Comparison of ENCODE assay signal across 8 cellular contexts in the genomic region with DNA sequence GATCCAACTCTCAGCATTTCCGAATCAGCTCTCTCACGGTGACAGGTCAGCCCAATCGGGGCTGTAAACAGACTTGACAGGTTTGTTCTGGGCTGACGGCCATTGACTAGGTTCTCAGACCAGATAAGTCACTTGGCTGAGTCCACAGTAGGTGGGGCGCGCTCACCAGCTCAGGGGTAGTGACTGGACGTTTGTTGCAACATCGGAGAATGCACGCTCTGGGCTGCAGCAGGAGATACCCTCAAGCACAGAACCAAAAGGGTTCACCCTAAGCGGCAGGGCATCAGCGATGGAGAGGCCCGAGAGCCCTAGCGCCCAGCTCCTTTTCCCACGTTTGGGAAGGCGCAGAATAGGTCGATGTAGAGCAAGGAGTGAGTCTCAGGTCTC. TPM values are rescaled to one million over a fixed set of nuclear protein-coding genes. Genes with fewer than 3 reads are reported as not detected.
DNase-seq lines count a peak whose midpoint lies in the region; ATAC-seq and TF ChIP-seq lines count a peak whose summit lies in the region.

No MANE protein-coding gene starts in this region.

- no peaks in the 10 kb centered on the region for H3K36me3 ChIP-seq in CD8-positive, alpha-beta memory T cell (ENCODE audit: insufficient read depth, low read length)
- no peaks in the 10 kb centered on the region for H3K36me3 ChIP-seq in HUES64 (ENCODE audit: insufficient read depth, low read length)
- no peaks in the 10 kb centered on the region for H3K36me3 ChIP-seq in osteoblast (ENCODE audit: insufficient read depth, low read length)

- CTCF ChIA-PET in CD8-positive, alpha-beta memory T cell (lab: Charles Lee) = interaction anchor here (1.1 to 10.7 kb wide), 12 partner anchors 11 to 526 kb away, joined by 3 to 106 read pairs (median 6); a partner anchor contains a TSS

- H3K4me3 ChIP-seq in CD8-positive, alpha-beta memory T cell (ENCODE audit: low read length) = peak overlapping the region; percentile 91
- H3K4me3 ChIP-seq in HUES64 (ENCODE audit: low read length) (peak overlapping the region; percentile 96), osteoblast (ENCODE audit: insufficient read depth, low read length) (peak overlapping the region; percentile 96)

- no peaks in the 10 kb centered on the region for H3K27me3 ChIP-seq in CD8-positive, alpha-beta memory T cell (ENCODE audit: insufficient read depth, low read length, poor library complexity, severe bottlenecking)
- H3K27me3 ChIP-seq in HUES64 (ENCODE audit: insufficient read depth, low read length) (no peaks in the 10 kb centered on the region), osteoblast (ENCODE audit: insufficient read depth, low read length) (no peaks in the 10 kb centered on the region)

- H3K4me2 ChIP-seq in osteoblast (ENCODE audit: insufficient read depth, low read length) = peak overlapping the region; percentile 92

- H3K4me3 Mint-ChIP-seq in CD8-positive, alpha-beta memory T cell = peak overlapping the region; percentile 94 to 100 (median 97)

- H3K36me3 Mint-ChIP-seq in CD8-positive, alpha-beta memory T cell = peaks cover 0 to 31% (median 5%) of the 10 kb centered on the region in 3 donors

- H3K27me3 Mint-ChIP-seq in CD8-positive, alpha-beta memory T cell = peaks cover 0 to 4% of the 10 kb centered on the region in 2 donors

- H3K9ac ChIP-seq in HUES64 (ENCODE audit: low read depth, low read length) = peak overlapping the region; percentile 78

- DNase-seq in CD8-positive, alpha-beta memory T cell = no peak
- DNase-seq in GM20000 (ENCODE audit: low spot score) (peak; percentile 71), Right ventricle myocardium superior (peak; percentile 89), osteoblast (ENCODE audit: insufficient read length, low spot score, missing footprints) (peak; percentile 87), NCI-H1105 (lab: John Stamatoyannopoulos, UW) (no peak)
- peak; percentile 5 for DNase-seq in activated T-helper 9 cell treated with anti-CD3 and anti-CD28 coated beads, Interleukin-2, amount 50 U/mL, for 16 hours (ENCODE audit: low read depth)

- H3K4me1 ChIP-seq in CD8-positive, alpha-beta memory T cell (ENCODE audit: insufficient read depth, low read length) = peaks cover 13% of the 10 kb centered on the region
- peaks cover 3% of the 10 kb centered on the region; the same call in 1 of the 2 replicates for H3K4me1 ChIP-seq in HUES64 (ENCODE audit: insufficient read depth, low read length)
- H3K4me1 ChIP-seq in osteoblast (ENCODE audit: insufficient read depth, low read length) = peaks cover 9% of the 10 kb centered on the region

- POLR2A ChIA-PET in CD8-positive, alpha-beta memory T cell (lab: Charles Lee) = interaction anchor here (0.6 to 2.6 kb wide), 11 partner anchors 13 to 1471 kb away, joined by 3 to 35 read pairs (median 6); a partner anchor contains a TSS

- TF ChIP-seq CTCF in GM20000 (IDR thresholded peaks at IDR 0.05; ENCODE audit: extremely low read depth, missing control alignments) (peak; percentile 9), osteoblast (IDR thresholded peaks at IDR 0.05; ENCODE audit: extremely low read depth, low read depth, low read length) (peak; percentile 23)

- 12% methylated on average over 16 of the region's 16 CpGs for WGBS in HUES64

- intact Hi-C loops in Right ventricle myocardium superior (cut with DNase I) = loop anchor here (5.0 to 10.0 kb wide), 5 partner anchors 53 to 691 kb away; no protein-coding TSS in a partner anchor

- H4K20me1 ChIP-seq in osteoblast (ENCODE audit: insufficient read depth, low read length) = peaks cover 23% of the 10 kb centered on the region

- ATAC-seq in Right ventricle myocardium superior (ENCODE audit: poor library complexity) = peak; percentile 67
- ATAC-seq in HG03469 (IDR thresholded peaks at IDR 0.05; ENCODE audit: unreplicated experiment) = no peak

- H3K4me1 Mint-ChIP-seq in CD8-positive, alpha-beta memory T cell = peaks cover 27 to 43% (median 39%) of the 10 kb centered on the region in 3 donors

- no peaks in the 10 kb centered on the region for H3K9me3 ChIP-seq in CD8-positive, alpha-beta memory T cell (ENCODE audit: low read length)
- H3K9me3 ChIP-seq in HUES64 (ENCODE audit: insufficient read depth, low read depth, low read length) (no peaks in the 10 kb centered on the region), osteoblast (ENCODE audit: low read depth, low read length) (no peaks in the 10 kb centered on the region)

- peak overlapping the region; percentile 74 for H3K27ac ChIP-seq in CD8-positive, alpha-beta memory T cell (ENCODE audit: low read depth, low read length)
- peak overlapping the region; percentile 81; the same call in 1 of the 2 replicates for H3K27ac ChIP-seq in HUES64 (ENCODE audit: low read depth, low read length)
- H3K27ac ChIP-seq in osteoblast (ENCODE audit: low read depth, low read length) = peak overlapping the region; percentile 87

- H2AFZ ChIP-seq in osteoblast (ENCODE audit: low read length) = peak overlapping the region; percentile 85

- peak overlapping the region; percentile 87 to 96 (median 95) for H3K27ac Mint-ChIP-seq in CD8-positive, alpha-beta memory T cell

- no peaks in the 10 kb centered on the region for H3K9me3 Mint-ChIP-seq in CD8-positive, alpha-beta memory T cell

- peaks cover 26% of the 10 kb centered on the region for H3K79me2 ChIP-seq in osteoblast (ENCODE audit: insufficient read depth, low read length)

RNA-seq across cellular contexts. Expression of a gene that starts 1.8 kb away (rescaled TPM):
- 1 to 10 TPM in 1 of 2 experiments, under 1 TPM in 1; 0.80 to 1.1 TPM for total RNA-seq in CD8-positive, alpha-beta memory T cell
- 0.39 TPM for polyA plus RNA-seq in CD8-positive, alpha-beta memory T cell
- 0.35 TPM for polyA plus RNA-seq in HUES64 (2013, experiment 1 of 2)
- 0.32 TPM for polyA plus RNA-seq in HUES64 (2013, experiment 2 of 2)
- total RNA-seq in Right ventricle myocardium superior (0.30 TPM), osteoblast (0.59 and 0.72 TPM in 2 replicates)

RNA-seq across cellular contexts. Expression of a gene that starts 1.9 kb away (rescaled TPM):
- 10 to 100 TPM; 49.5 to 50.6 TPM for total RNA-seq in CD8-positive, alpha-beta memory T cell
- polyA plus RNA-seq in CD8-positive, alpha-beta memory T cell = 29.1 TPM
- polyA plus RNA-seq in HUES64 (2013, experiment 1 of 2) = 22.1 TPM
- polyA plus RNA-seq in HUES64 (2013, experiment 2 of 2) = 27.3 TPM
- 54.3 TPM for total RNA-seq in Right ventricle myocardium superior
- 169 and 193 TPM in 2 replicates for total RNA-seq in osteoblast

RNA-seq across cellular contexts. Expression of a gene that starts 43.5 kb away (rescaled TPM):
- 10 to 100 TPM; 60.7 to 62.3 TPM for total RNA-seq in CD8-positive, alpha-beta memory T cell
- 47.2 TPM for polyA plus RNA-seq in CD8-positive, alpha-beta memory T cell
- polyA plus RNA-seq in HUES64 (2013, experiment 1 of 2) = 22.5 TPM
- polyA plus RNA-seq in HUES64 (2013, experiment 2 of 2) = 25.3 TPM
- total RNA-seq in Right ventricle myocardium superior = 96.7 TPM
- total RNA-seq in osteoblast = 43.8 and 43.9 TPM in 2 replicates

Comparison
In these comparisons a context has a peak if more than half of its experiments do, and no peak if none do; other contexts are left out.
1. DNase-seq: peak in GM20000 (single experiment), activated T-helper 9 cell treated with anti-CD3 and anti-CD28 coated beads, Interleukin-2, amount 50 U/mL, for 16 hours (single experiment), Right ventricle myocardium superior (single experiment) and osteoblast (single experiment); none in CD8-positive, alpha-beta memory T cell (0 of 5) and NCI-H1105 (single experiment).
2. Peak in every context shown above with its lines, with median percentiles within 50 percentile points of each other: H3K27ac ChIP-seq and H3K4me3 ChIP-seq.